12 cellular contexts compared by ENCODE assay signal in genomic region chr2:145939949-145940348, GRCh38.
DNase-seq lines count a peak whose midpoint lies in the region; TF ChIP-seq lines count a peak whose summit lies in the region.
"Had no signal": no experiment of that assay in that cellular context is flagged by ENCODE, and none has a peak within 500 bp of the region (broad histone marks: within the 10 kb centered on the region; RNA-seq: fewer than 3 reads in every experiment).

No MANE protein-coding gene starts in this region.

- no peak for TF ChIP-seq CTCF in epithelial cell of esophagus (IDR thresholded peaks at IDR 0.05; ENCODE audit: insufficient read depth, low read depth, low read length, missing control alignments)

- no peak overlapping the region for H3K4me3 ChIP-seq in epithelial cell of esophagus (ENCODE audit: low read length)
- H3K4me3 ChIP-seq: MG63 had no signal

- DNase-seq in M059J (ENCODE audit: low read depth): peak; percentile 5
- DNase-seq in RPMI8226: peak; percentile 22
- peak; percentile 81 for DNase-seq in epithelial cell of esophagus (ENCODE audit: low read depth)
- peak; percentile 46 for DNase-seq in renal cortical epithelial cell (ENCODE audit: low read depth)
- DNase-seq in DMS114 treated with DMSO at 0.1 percent for 48 hours (lab: John Stamatoyannopoulos, UW; ENCODE audit: unreplicated experiment): no peak
- DNase-seq in activated gamma-delta T cell treated with Interleukin-2 at 50 U/mL for 16 hours: no peak
- no peak for DNase-seq in stimulated activated CD4-positive, alpha-beta T cell treated with anti-CD3 and anti-CD28 coated beads, Interleukin-15, amount 100 ng/mL, for 24 hours
- DNase-seq: DMS79 treated with DMSO at 0.1 percent for 48 hours, MG63, NCI-H1092, NCI-H1694, NCI-H510A treated with DMSO at 0.1 percent for 48 hours had no signal

Comparison
In these comparisons a context has a peak if more than half of its experiments do, and no peak if none do; other contexts are left out.
1. DNase-seq: peak in M059J (single experiment), RPMI8226 (single experiment), epithelial cell of esophagus (single experiment) and renal cortical epithelial cell (single experiment); none in DMS114 treated with DMSO at 0.1 percent for 48 hours (single experiment), activated gamma-delta T cell treated with Interleukin-2 at 50 U/mL for 16 hours (single experiment) and stimulated activated CD4-positive, alpha-beta T cell treated with anti-CD3 and anti-CD28 coated beads, Interleukin-15, amount 100 ng/mL, for 24 hours (single experiment).